28 cellular contexts compared by ENCODE assay signal in the genomic region with DNA sequence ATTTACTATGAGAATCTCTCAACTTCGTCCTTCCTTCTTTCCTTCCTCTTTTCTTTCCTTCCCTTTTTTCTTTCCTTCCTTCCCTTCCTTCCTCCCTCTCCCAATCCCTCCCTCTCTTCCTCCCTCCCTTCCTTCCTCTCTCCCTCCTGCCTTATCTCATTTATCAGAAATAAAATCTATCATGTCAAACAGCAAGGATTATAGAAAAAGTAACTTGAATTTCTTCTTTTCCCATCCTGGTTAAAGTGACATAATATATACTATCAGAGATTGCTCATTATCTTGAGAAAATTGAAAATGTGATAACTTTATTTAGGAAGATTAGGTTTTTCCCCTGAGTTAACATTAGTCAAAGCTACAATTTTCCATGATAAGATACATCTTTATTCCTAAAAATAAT. TPM values are rescaled to one million over a fixed set of nuclear protein-coding genes. Genes with fewer than 3 reads are reported as not detected.
"Had no signal": no experiment of that assay in that cellular context is flagged by ENCODE, and none has a peak within 500 bp of the region (broad histone marks: within the 10 kb centered on the region; RNA-seq: fewer than 3 reads in every experiment).

No MANE protein-coding gene starts in this region.

- H3K4me3 ChIP-seq: ascending aorta, breast epithelium had no signal

- H3K27ac ChIP-seq: ascending aorta, breast epithelium, WERI-Rb-1 had no signal

- H3K4me1 ChIP-seq: ascending aorta, breast epithelium had no signal

- H3K27me3 ChIP-seq: ascending aorta, breast epithelium had no signal

- H3K9me3 ChIP-seq: ascending aorta, breast epithelium had no signal

- H3K36me3 ChIP-seq: ascending aorta, breast epithelium, WERI-Rb-1 had no signal

- DNase-seq: activated CD4-positive, alpha-beta memory T cell treated with anti-CD3 and anti-CD28 coated beads, Interleukin-2, amount 10 ng/mL, durations not matched to agents 7 days and 5 days; activated CD4-positive, alpha-beta T cell treated with anti-CD3 and anti-CD28 coated beads for 1 hour; activated CD4-positive, alpha-beta T cell treated with anti-CD3 and anti-CD28 coated beads for 36 hours; activated CD4-positive, alpha-beta T cell treated with anti-CD3 and anti-CD28 coated beads for 48 hours; activated CD4-positive, alpha-beta T cell treated with anti-CD3 and anti-CD28 coated beads, Interleukin-2, amount 10 ng/mL, durations not matched to agents 7 days and 5 days; activated CD4-positive, alpha-beta T cell treated with anti-CD3 and anti-CD28 coated beads, Interleukin-2, amount 50 U/mL, for 48 hours; activated CD4-positive, CD25-positive, alpha-beta regulatory T cell; activated CD8-positive, alpha-beta memory T cell treated with anti-CD3 and anti-CD28 coated beads for 24 hours; activated CD8-positive, alpha-beta memory T cell treated with anti-CD3 and anti-CD28 coated beads, Interleukin-2, amount 10 ng/mL, durations not matched to agents 7 days and 5 days; activated CD8-positive, alpha-beta memory T cell treated with anti-CD3 and anti-CD28 coated beads, Interleukin-2, amount 50 U/mL, for 48 hours; activated CD8-positive, alpha-beta T cell treated with anti-CD3 and anti-CD28 coated beads, Interleukin-2, amount 10 ng/mL, durations not matched to agents 7 days and 5 days; activated effector memory CD4-positive, alpha-beta T cell treated with Interleukin-2 at 50 U/mL for 16 hours; activated gamma-delta T cell; activated naive CD4-positive, alpha-beta T cell treated with anti-CD3 and anti-CD28 coated beads, Interleukin-2, amount 10 ng/mL, durations not matched to agents 7 days and 5 days; activated naive CD4-positive, alpha-beta T cell treated with Interleukin-2 at 50 U/mL for 16 hours; activated naive CD8-positive, alpha-beta T cell treated with anti-CD3 and anti-CD28 coated beads, Interleukin-2, amount 10 ng/mL, durations not matched to agents 7 days and 5 days; activated naive CD8-positive, alpha-beta T cell treated with anti-CD3 and anti-CD28 coated beads, Interleukin-2, amount 50 U/mL, for 24 hours; activated T-cell treated with anti-CD3 and anti-CD28 coated beads, Interleukin-2, amount 50 U/mL, for 24 hours; activated T-cell treated with anti-CD3 and anti-CD28 coated beads, Interleukin-2, amount 50 U/mL, for 48 hours; amygdala; anterior cingulate cortex; central memory CD4-positive, alpha-beta T cell; T-helper 1 cell; T-helper 2 cell; T-helper 9 cell; WERI-Rb-1 had no signal

RNA-seq across cellular contexts. Expression of gene TIGD4, which starts 5.6 kb away (rescaled TPM):
- total RNA-seq: ascending aorta had no signal
